ENCODE assay signal across 2 cellular contexts in genomic region chr1:207882692-207883091, GRCh38.
TF ChIP-seq lines count a peak whose summit lies in the region.

No MANE protein-coding gene starts in this region.

TF ChIP-seq in HepG2, 621 proteins besides CTCF, POLR2A, EP300 and RAD21:
- TF ChIP-seq RXRA (CRISPR knock-in tag; IDR thresholded peaks at IDR 0.05) (no peak), SATB2 (CRISPR knock-in tag; IDR thresholded peaks at IDR 0.05) (no peak)

TF ChIP-seq in GM12878, 131 proteins besides CTCF, POLR2A, EP300 and RAD21:
- no peak for TF ChIP-seq SMARCA5 (IDR thresholded peaks at IDR 0.05)
- TF ChIP-seq BHLHE40 (IDR thresholded peaks at IDR 0.05; ENCODE audit: borderline replicate concordance in 1 of 2, low read depth in 2 of 2, low read length in 1 of 2), result no peak
- no peak for TF ChIP-seq SUPT20H (IDR thresholded peaks at IDR 0.05; ENCODE audit: borderline replicate concordance, control insufficient read depth, low read depth, low read length)
- no peak for TF ChIP-seq STAT3 (IDR thresholded peaks at IDR 0.05; ENCODE audit: low read depth, low read length)
